In the genomic region with DNA sequence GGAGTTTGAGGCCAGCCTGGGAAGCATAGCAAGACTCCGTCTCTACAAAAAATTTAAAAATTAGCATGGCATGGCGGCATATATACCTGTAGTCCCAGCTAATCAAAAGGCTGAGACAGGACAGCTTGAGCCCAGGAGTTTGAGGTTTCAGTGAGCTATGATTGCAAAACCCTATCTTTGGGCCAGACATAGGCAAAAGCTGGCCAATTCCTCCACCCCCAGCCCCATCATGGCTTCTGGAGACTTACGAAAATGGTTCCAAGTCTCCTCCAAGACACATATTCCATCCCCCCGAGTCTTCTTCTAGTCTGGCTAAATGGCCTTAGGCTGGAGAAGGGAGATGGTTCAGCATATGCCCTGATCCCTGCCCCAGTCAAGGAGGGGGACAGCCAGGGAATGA, we compare ENCODE assay signal across 2 cellular contexts.
TF ChIP-seq lines count a peak whose summit lies in the region.

No MANE protein-coding gene starts in this region.

TF ChIP-seq in IMR-90, 13 proteins besides CTCF, POLR2A, EP300 and RAD21:
- TF ChIP-seq FOS (IDR thresholded peaks at IDR 0.05; ENCODE audit: low read depth, low read length) (no peak), MXI1 (IDR thresholded peaks at IDR 0.05; ENCODE audit: borderline replicate concordance, low read depth, low read length) (no peak), CEBPB (IDR thresholded peaks at IDR 0.05; ENCODE audit: low read depth, low read length) (no peak), BHLHE40 (IDR thresholded peaks at IDR 0.05; ENCODE audit: low read depth, low read length) (no peak), RFX5 (IDR thresholded peaks at IDR 0.05; ENCODE audit: low read depth, low read length) (no peak), MAZ (IDR thresholded peaks at IDR 0.05; ENCODE audit: borderline replicate concordance, low read depth, low read length) (no peak), SMC3 (IDR thresholded peaks at IDR 0.05; ENCODE audit: low read depth, low read length) (no peak), MAFK (IDR thresholded peaks at IDR 0.05; ENCODE audit: low read depth, low read length) (no peak), CHD1 (IDR thresholded peaks at IDR 0.05; ENCODE audit: low read depth, low read length) (no peak), NFE2L2 (IDR thresholded peaks at IDR 0.05; ENCODE audit: low read depth, low read length) (no peak), RCOR1 (IDR thresholded peaks at IDR 0.05; ENCODE audit: insufficient replicate concordance, low read length) (no peak)
- TF ChIP-seq, protein P1, sequence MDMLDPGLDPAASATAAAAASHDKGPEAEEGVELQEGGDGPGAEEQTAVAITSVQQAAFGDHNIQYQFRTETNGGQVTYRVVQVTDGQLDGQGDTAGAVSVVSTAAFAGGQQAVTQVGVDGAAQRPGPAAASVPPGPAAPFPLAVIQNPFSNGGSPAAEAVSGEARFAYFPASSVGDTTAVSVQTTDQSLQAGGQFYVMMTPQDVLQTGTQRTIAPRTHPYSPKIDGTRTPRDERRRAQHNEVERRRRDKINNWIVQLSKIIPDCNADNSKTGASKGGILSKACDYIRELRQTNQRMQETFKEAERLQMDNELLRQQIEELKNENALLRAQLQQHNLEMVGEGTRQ (IDR thresholded peaks at IDR 0.05; ENCODE audit: low read depth, low read length), result no peak
- TF ChIP-seq, protein P2, sequence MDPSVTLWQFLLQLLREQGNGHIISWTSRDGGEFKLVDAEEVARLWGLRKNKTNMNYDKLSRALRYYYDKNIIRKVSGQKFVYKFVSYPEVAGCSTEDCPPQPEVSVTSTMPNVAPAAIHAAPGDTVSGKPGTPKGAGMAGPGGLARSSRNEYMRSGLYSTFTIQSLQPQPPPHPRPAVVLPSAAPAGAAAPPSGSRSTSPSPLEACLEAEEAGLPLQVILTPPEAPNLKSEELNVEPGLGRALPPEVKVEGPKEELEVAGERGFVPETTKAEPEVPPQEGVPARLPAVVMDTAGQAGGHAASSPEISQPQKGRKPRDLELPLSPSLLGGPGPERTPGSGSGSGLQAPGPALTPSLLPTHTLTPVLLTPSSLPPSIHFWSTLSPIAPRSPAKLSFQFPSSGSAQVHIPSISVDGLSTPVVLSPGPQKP (IDR thresholded peaks at IDR 0.05; ENCODE audit: borderline replicate concordance, low read depth, low read length), result no peak

TF ChIP-seq in K562, 482 proteins besides CTCF, POLR2A, EP300 and RAD21:
- no peak for TF ChIP-seq RHOXF2B (CRISPR knock-in tag; conservative IDR thresholded peaks at IDR 0.05)
- TF ChIP-seq FOXA3 (CRISPR knock-in tag; conservative IDR thresholded peaks at IDR 0.05 in 1 of 2, IDR thresholded peaks at IDR 0.05 in 1 of 2), result no peak
